In genomic region chr7:36966636-36967035, GRCh38 we compare ENCODE assay signal across 1 cellular context.
TF ChIP-seq lines count a peak whose summit lies in the region.

No MANE protein-coding gene starts in this region.

TF ChIP-seq in SK-N-SH treated with all-trans-retinoic acid at 6 μM for 48 hours, 23 proteins besides CTCF, POLR2A, EP300 and RAD21 (continued from another document):
- TF ChIP-seq PATZ1 (CRISPR knock-in tag; IDR thresholded peaks at IDR 0.05; ENCODE audit: borderline replicate concordance), result no peak
- TF ChIP-seq ESRRG (CRISPR knock-in tag; IDR thresholded peaks at IDR 0.05), result no peak
TF ChIP-seq in SK-N-SH treated with all-trans-retinoic acid at 6 μM for 48 hours: peak in this region for 9.
